Comparison of ENCODE assay signal across 1 cellular context in the genomic region with DNA sequence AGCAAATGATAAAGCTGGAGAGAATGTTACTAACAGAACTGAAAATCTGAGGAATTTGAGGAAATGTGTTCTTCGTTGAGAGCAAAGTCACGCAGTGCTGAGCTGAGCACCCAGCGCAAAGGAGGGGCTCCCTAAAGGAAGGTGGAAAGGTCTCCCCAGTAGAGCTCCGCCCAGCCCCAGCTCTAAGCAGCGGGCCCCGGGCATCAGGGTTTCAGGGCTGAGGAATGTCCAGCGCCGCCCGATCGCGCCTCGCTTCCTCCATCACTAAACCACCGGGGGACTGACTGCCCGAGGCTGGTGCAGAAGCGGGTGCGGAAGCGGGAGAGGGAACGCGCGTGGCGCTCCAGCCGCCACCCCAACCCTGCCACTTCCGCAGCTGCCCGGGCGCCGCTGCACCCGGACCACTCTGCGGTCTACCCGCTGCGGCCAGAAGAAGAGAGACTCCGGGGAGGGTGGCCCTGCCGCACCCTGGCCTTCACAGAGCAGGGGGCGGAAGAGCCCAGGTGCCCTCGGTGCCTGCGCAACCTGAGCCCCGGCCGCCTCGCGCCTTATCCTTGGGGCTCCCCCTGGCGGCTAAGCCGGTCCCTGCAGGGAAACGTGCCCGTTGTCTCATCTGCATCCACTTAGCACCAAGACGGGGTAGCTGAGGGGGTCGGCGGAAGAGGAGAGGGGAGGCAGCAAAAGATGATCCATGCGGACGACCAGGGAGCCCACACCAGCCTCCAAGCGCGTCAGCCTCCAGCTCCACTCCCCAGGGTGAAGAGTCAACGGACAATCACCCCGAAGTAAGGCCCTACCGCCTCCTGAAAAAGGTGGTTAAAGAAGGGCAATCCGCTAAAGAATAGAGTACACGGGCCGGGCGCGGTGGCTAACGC.
TF ChIP-seq lines count a peak whose summit lies in the region.

No MANE protein-coding gene starts in this region.

TF ChIP-seq in liver, 16 proteins besides CTCF, POLR2A, EP300 and RAD21 (continued from another document):
- TF ChIP-seq FOXA1 (IDR thresholded peaks at IDR 0.05), result no peak
- no peak for TF ChIP-seq GABPA (IDR thresholded peaks at IDR 0.05 in 1 of 2, conservative IDR thresholded peaks at IDR 0.05 in 1 of 2)
- TF ChIP-seq NR2F2 (IDR thresholded peaks at IDR 0.05), result no peak
- no peak for TF ChIP-seq TAF1 (conservative IDR thresholded peaks at IDR 0.05)
